ENCODE assay signal across 9 cellular contexts in the genomic region with DNA sequence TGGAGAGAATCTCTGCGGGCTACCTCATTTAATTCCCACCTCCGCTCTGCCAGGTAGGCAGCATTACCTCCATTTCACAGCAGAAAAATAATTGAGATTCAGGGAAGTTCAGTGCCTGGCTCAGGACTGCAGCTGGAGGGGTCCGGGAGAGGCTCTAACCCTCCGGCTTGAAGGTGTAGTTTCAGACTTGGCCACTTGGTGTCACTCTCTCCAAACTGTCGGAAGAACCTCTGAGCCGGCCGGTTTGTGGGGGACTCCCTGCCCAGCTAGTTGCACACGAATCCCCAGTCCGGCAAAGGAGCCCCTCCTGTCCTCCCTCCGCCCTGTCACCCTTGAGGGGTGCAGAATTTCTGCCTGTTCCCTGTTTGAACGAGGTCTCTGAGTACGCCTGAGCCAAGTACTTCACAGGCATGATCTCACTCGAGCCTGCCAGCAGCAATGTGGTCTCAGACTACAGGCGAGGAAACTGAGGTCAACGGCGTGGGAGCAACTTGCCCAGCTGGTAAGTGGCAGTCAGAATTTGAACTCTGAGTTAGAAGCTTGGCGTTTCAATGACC.
DNase-seq lines count a peak whose midpoint lies in the region; ATAC-seq, FAIRE-seq and TF ChIP-seq lines count a peak whose summit lies in the region.
"Had no signal": no experiment of that assay in that cellular context is flagged by ENCODE, and none has a peak within 500 bp of the region (broad histone marks: within the 10 kb centered on the region; RNA-seq: fewer than 3 reads in every experiment).

No MANE protein-coding gene starts in this region.

- H3K4me2 ChIP-seq in IMR-90 (ENCODE audit: low read depth, low read length), result no peak overlapping the region
- no peak overlapping the region for H3K4me2 ChIP-seq in K562 (ENCODE audit: insufficient read depth, low read length)

- H3K36me3 ChIP-seq in IMR-90 (ENCODE audit: control insufficient read depth, insufficient read depth, low read length), result no peaks in the 10 kb centered on the region
- no peaks in the 10 kb centered on the region for H3K36me3 ChIP-seq in K562 (ENCODE audit: control insufficient read depth, insufficient read depth, low read length)
- H3K36me3 ChIP-seq in ascending aorta, result no peaks in the 10 kb centered on the region
- H3K36me3 ChIP-seq: sigmoid colon had no signal

- no peak overlapping the region for H2BK15ac ChIP-seq in IMR-90 (ENCODE audit: low read depth, low read length)

- H3K27me3 ChIP-seq in IMR-90 (ENCODE audit: control insufficient read depth, insufficient read depth, low read length) (no peaks in the 10 kb centered on the region), K562 (ENCODE audit: control insufficient read depth in 2 of 2, insufficient read depth in 2 of 2, low read length in 2 of 2) (no peaks in the 10 kb centered on the region), ascending aorta (no peaks in the 10 kb centered on the region)
- H3K27me3 ChIP-seq: sigmoid colon had no signal

- no peak overlapping the region for H2AK5ac ChIP-seq in IMR-90 (ENCODE audit: low read depth, low read length)

- H4K20me1 ChIP-seq in IMR-90 (ENCODE audit: insufficient read depth, low read length) (no peaks in the 10 kb centered on the region), K562 (replicated peaks; ENCODE audit: control insufficient read depth, insufficient read depth, low read length) (no peaks in the 10 kb centered on the region)

- no peak overlapping the region for H3K4ac ChIP-seq in IMR-90 (ENCODE audit: low read depth, low read length)

- H3K56ac ChIP-seq in IMR-90 (ENCODE audit: extremely low read depth, insufficient read depth, low read length), result no peak overlapping the region

- H3K4me1 Mint-ChIP-seq in mesothelial cell of epicardium, result no peaks in the 10 kb centered on the region

- CTCF ChIA-PET in IMR-90 (lab: Yijun Ruan, JAX), result no interaction called here
- CTCF ChIA-PET in K562 (lab: Yijun Ruan, JAX; ENCODE audit: low intra/inter-chr PET ratio), result no interaction called here

- 0% methylated on average over 1 of the region's 17 CpGs; no CpG with 5 or more reads in 1 of the 2 experiments for WGBS in IMR-90 (ENCODE audit: extremely low coverage in 2 of 2, insufficient read length in 1 of 2), 2 experiments
- 5% methylated on average over 12 of the region's 17 CpGs for WGBS in K562 (ENCODE audit: insufficient coverage, low coverage, missing lambda C conversion rate)

- FAIRE-seq in K562 (lab: Jason Lieb, UNC), result peak; percentile 93

- ATAC-seq in IMR-90 (ENCODE audit: low read depth) (peak; percentile 46), K562 (peak; percentile 75)

- no peak overlapping the region for H3K23ac ChIP-seq in IMR-90 (ENCODE audit: low read depth, low read length)

- H2BK120ac ChIP-seq in IMR-90 (ENCODE audit: low read depth, low read length), result no peak overlapping the region

- no peak overlapping the region for H3K4me3 ChIP-seq in IMR-90 (ENCODE audit: insufficient read depth, low read depth, low read length)
- no peak overlapping the region for H3K4me3 ChIP-seq in K562
- H3K4me3 ChIP-seq in ascending aorta, result no peak overlapping the region
- H3K4me3 ChIP-seq: sigmoid colon had no signal

- BruUV-seq in IMR-90 (replicated peaks; lab: Mats Ljungman, UMichigan) (no TSS peak), K562 (replicated peaks; lab: Mats Ljungman, UMichigan) (no TSS peak)

- peaks cover 16% of the 10 kb centered on the region for H3K9me3 ChIP-seq in IMR-90 (ENCODE audit: control insufficient read depth, insufficient read depth, low read length)
- H3K9me3 ChIP-seq in K562 (replicated peaks; ENCODE audit: control insufficient read depth, insufficient read depth, low read depth, low read length), result no peaks in the 10 kb centered on the region
- H3K9me3 ChIP-seq in ascending aorta, result no peaks in the 10 kb centered on the region

- TF ChIP-seq POLR2A in IMR-90 (IDR thresholded peaks at IDR 0.05; ENCODE audit: low read depth, low read length) (no peak), K562 (conservative IDR thresholded peaks at IDR 0.05) (no peak)

- H4K8ac ChIP-seq in IMR-90 (ENCODE audit: low read depth in 2 of 2, low read length in 2 of 2), result no peak overlapping the region

- TF ChIP-seq EP300 in K562 (IDR thresholded peaks at IDR 0.05; ENCODE audit: low read length), result no peak

- intact Hi-C loops in IMR-90 (cut with micrococcal nuclease), result no loop called here
- intact Hi-C loops in K562 (cut with micrococcal nuclease), result no loop called here
- intact Hi-C loops in ascending aorta (cut with DNase I), result no loop called here

- TF ChIP-seq RAD21 in IMR-90 (IDR thresholded peaks at IDR 0.05; ENCODE audit: low read length) (no peak), K562 (CRISPR knock-in tag; conservative IDR thresholded peaks at IDR 0.05 in 1 of 2, IDR thresholded peaks at IDR 0.05 in 1 of 2) (peak in 1 of 2 experiments; percentile 20; a peak in 1 of 4 replicates)

- peaks cover 46% of the 10 kb centered on the region for H3K9me3 Mint-ChIP-seq in mesothelial cell of epicardium

- DNase-seq in IMR-90 (no peak), K562 (ENCODE audit: extremely low read depth in 1 of 4, low spot score in 3 of 4) (peak; percentile 4 to 37 (median 16)), mesothelial cell of epicardium (ENCODE audit: low spot score in 2 of 2, unreplicated experiment in 2 of 2) (no peak), ascending aorta (ENCODE audit: low spot score in 2 of 2) (no peak), NCI-H2171 (lab: John Stamatoyannopoulos, UW) (no peak)
- no peak for DNase-seq in stimulated activated naive CD4-positive, alpha-beta T cell (lab: John Stamatoyannopoulos, UW)
- DNase-seq: NCI-H510A treated with DMSO at 0.1 percent for 48 hours, sigmoid colon had no signal

- H3K4me1 ChIP-seq in IMR-90 (ENCODE audit: control insufficient read depth, insufficient read depth, low read length) (no peaks in the 10 kb centered on the region), K562 (replicated peaks in 1 of 2; ENCODE audit: control insufficient read depth in 2 of 2, insufficient read depth in 2 of 2, low read length in 2 of 2) (no peaks in the 10 kb centered on the region), ascending aorta (no peaks in the 10 kb centered on the region)
- H3K4me1 ChIP-seq: sigmoid colon had no signal

- H4K91ac ChIP-seq in IMR-90 (ENCODE audit: insufficient read depth, low read depth, low read length), result no peak overlapping the region

- dilution Hi-C loops in IMR-90 (cut with HindIII; ENCODE audit: low sequenced_read_pairs, unreplicated experiment), result no loop called here

- peaks cover 4% of the 10 kb centered on the region for H3K36me3 Mint-ChIP-seq in mesothelial cell of epicardium

- TF ChIP-seq CTCF in GM12874 (IDR thresholded peaks at IDR 0.05; ENCODE audit: insufficient read depth, low read depth, low read length) (peak; percentile 40; the same call in 1 of the 2 replicates), IMR-90 (conservative IDR thresholded peaks at IDR 0.05; ENCODE audit: low read depth, low read length) (no peak), K562 (IDR thresholded peaks at IDR 0.05 in 2 of 3, conservative IDR thresholded peaks at IDR 0.05 in 1 of 3; ENCODE audit: insufficient read depth in 2 of 3, low read depth in 1 of 3, low read length in 3 of 3) (peak in 2 of 3 experiments; percentile 21 to 52; a peak in 2 of 6 replicates), mesothelial cell of epicardium (IDR thresholded peaks at IDR 0.05; ENCODE audit: unreplicated experiment) (peak; percentile 32), ascending aorta (IDR thresholded peaks at IDR 0.05) (peak in 1 of 3 experiments; percentile 17)

- H2BK5ac ChIP-seq in IMR-90 (ENCODE audit: low read depth, low read length, poor library complexity, severe bottlenecking), result no peak overlapping the region

- H3K27me3 Mint-ChIP-seq in mesothelial cell of epicardium (ENCODE audit: low read depth), result no peaks in the 10 kb centered on the region

- no peak overlapping the region for H2AK9ac ChIP-seq in IMR-90 (replicated peaks; ENCODE audit: low read depth, low read length, poor library complexity)

- no peaks in the 10 kb centered on the region for H3K79me2 ChIP-seq in K562 (ENCODE audit: control insufficient read depth, insufficient read depth, low read length)

- H3K9me1 ChIP-seq in IMR-90 (ENCODE audit: insufficient read depth, low read length), result no peaks in the 10 kb centered on the region
- H3K9me1 ChIP-seq in K562 (ENCODE audit: control insufficient read depth, insufficient read depth, low read length), result no peaks in the 10 kb centered on the region

- no peaks in the 10 kb centered on the region for H3K79me1 ChIP-seq in IMR-90 (ENCODE audit: low read depth in 1 of 2, low read length in 2 of 2)

- no peak overlapping the region for H3K9ac ChIP-seq in IMR-90 (ENCODE audit: low read depth, low read length)
- no peak overlapping the region for H3K9ac ChIP-seq in K562 (ENCODE audit: insufficient read depth in 1 of 2, low read depth in 2 of 2, low read length in 2 of 2)

- no peak overlapping the region for H3K4me3 Mint-ChIP-seq in mesothelial cell of epicardium

- POLR2A ChIA-PET in IMR-90 (lab: Charles Lee; ENCODE audit: unreplicated experiment) (no interaction called here), K562 (lab: Yijun Ruan, JAX) (no interaction called here)

- H2AFZ ChIP-seq in IMR-90 (replicated peaks; ENCODE audit: low read length, poor library complexity), result no peak overlapping the region
- no peak overlapping the region for H2AFZ ChIP-seq in K562 (ENCODE audit: low read depth, low read length)

- in situ Hi-C loops in IMR-90 (cut with MboI; ENCODE audit: low sequenced_read_pairs), result no loop called here
- in situ Hi-C loops in K562 (cut with MboI), result no loop called here

- H2BK20ac ChIP-seq in IMR-90 (ENCODE audit: low read depth, low read length), result no peak overlapping the region

- no peak overlapping the region for H3K18ac ChIP-seq in IMR-90 (ENCODE audit: low read depth, low read length)

- no peak overlapping the region for H4K5ac ChIP-seq in IMR-90 (ENCODE audit: low read depth, low read length)

- no peak overlapping the region for H3K14ac ChIP-seq in IMR-90 (replicated peaks; ENCODE audit: low read depth, low read length)

- no peak overlapping the region for H3K27ac Mint-ChIP-seq in mesothelial cell of epicardium

- no peak overlapping the region for H3K27ac ChIP-seq in IMR-90 (ENCODE audit: insufficient read depth, low read length)
- no peak overlapping the region for H3K27ac ChIP-seq in K562 (ENCODE audit: extremely low read depth, low read depth, low read length)
- no peak overlapping the region for H3K27ac ChIP-seq in ascending aorta
- H3K27ac ChIP-seq: sigmoid colon had no signal

TF ChIP-seq in IMR-90, 13 proteins besides CTCF, POLR2A, EP300 and RAD21 (continues in another document):
- no peak for TF ChIP-seq SMC3 (IDR thresholded peaks at IDR 0.05; ENCODE audit: low read depth, low read length)
- TF ChIP-seq NFE2L2 (IDR thresholded peaks at IDR 0.05; ENCODE audit: low read depth, low read length), result no peak

TF ChIP-seq in K562, 482 proteins besides CTCF, POLR2A, EP300 and RAD21:
- no peak for TF ChIP-seq ZNF263 (CRISPR knock-in tag; IDR thresholded peaks at IDR 0.05; ENCODE audit: borderline replicate concordance)
- 0 out of 2 replicates have a peak, but pooled peaks have one; percentile 22 for TF ChIP-seq SMC3 (conservative IDR thresholded peaks at IDR 0.05; ENCODE audit: insufficient read depth, low read depth, low read length)
TF ChIP-seq in K562: peak in this region for 1.

Comparison
In these comparisons a context has a peak if more than half of its experiments do, and no peak if none do; other contexts are left out.
1. DNase-seq: peak in K562 (4 of 4); none in IMR-90 (single experiment), mesothelial cell of epicardium (0 of 2), ascending aorta (0 of 2), stimulated activated naive CD4-positive, alpha-beta T cell (0 of 6) and NCI-H2171 (single experiment).